ENCODE assay signal across 8 cellular contexts in the genomic region with DNA sequence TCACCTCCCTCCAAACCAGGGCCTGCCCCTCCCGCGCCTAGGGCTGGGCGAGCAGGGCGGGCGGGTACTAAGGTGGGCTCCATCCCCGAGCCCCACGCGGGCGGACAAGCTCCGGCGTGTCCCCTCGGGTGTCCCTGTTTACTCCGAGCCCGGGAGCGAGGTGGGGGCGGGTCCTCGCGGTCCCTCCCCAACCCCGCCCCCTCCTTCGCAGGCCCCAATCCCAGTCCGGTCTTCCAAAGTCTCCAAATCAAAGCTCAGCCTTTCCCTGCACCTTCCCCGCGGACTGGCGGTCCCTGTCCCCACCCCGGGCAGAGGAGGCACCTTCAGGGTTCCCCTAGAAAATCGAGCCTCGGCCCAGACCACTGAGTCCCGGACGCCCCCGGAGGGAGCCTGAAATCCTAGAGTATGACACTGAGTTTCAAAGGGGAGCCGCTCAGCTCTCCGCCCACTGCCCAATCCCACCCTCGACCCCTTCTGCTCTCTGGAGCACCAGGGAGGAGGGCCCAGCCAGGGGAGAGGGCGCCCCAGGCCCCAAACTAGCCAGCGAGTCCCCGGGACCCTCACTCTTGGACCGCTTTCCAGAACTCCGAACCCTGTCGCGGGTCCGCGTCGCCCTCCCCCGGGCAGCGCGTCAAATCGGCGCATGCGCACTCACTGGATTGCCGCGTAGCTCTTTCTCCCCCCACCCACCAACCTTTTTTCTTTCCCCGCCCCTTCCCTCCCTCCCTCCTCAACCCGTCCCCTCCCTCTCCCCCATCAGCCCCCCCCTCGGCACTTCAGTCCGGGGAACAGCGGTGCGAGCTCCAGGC. TPM values are rescaled to one million over a fixed set of nuclear protein-coding genes. Genes with fewer than 3 reads are reported as not detected.
DNase-seq lines count a peak whose midpoint lies in the region; ATAC-seq and TF ChIP-seq lines count a peak whose summit lies in the region.

A gene (plus strand): TSS at position 774 of the 809 bp plus-strand sequence. CDS start 482 bp downstream, outside the sequence.

- no peak for TF ChIP-seq CTCF in GM06990 (IDR thresholded peaks at IDR 0.05; ENCODE audit: insufficient read depth, low read length, poor library complexity, severe bottlenecking)

- H3K36me3 ChIP-seq in GM06990 (ENCODE audit: control insufficient read depth, insufficient read depth, low read length), result no peaks in the 10 kb centered on the region

- DNase-seq in GM06990 (ENCODE audit: extremely low read depth, insufficient read length) (peak; percentile 55), NCI-H1105 treated with DMSO at 0.1 percent for 48 hours (lab: John Stamatoyannopoulos, UW) (peak; percentile 59), T-helper 22 cell (ENCODE audit: low read depth) (peak; percentile 74), astrocyte of the hippocampus (ENCODE audit: low read depth, low spot score) (peak; percentile 93), hepatic stellate cell (ENCODE audit: low spot score) (peak; percentile 91), putamen (ENCODE audit: low spot score) (peak; percentile 89), ureter (ENCODE audit: low spot score) (peak; percentile 84)

- H3K27me3 ChIP-seq in GM06990 (replicated peaks; ENCODE audit: control insufficient read depth, insufficient read depth, low read length), result peaks cover 4% of the 10 kb centered on the region

- H3K4me3 ChIP-seq in GM06990 (replicated peaks; ENCODE audit: low read depth, low read length), result peak within 1 kb of the TSS; percentile 61

- no peak for ATAC-seq in GM21390 (IDR thresholded peaks at IDR 0.05; ENCODE audit: unreplicated experiment)

RNA-seq across cellular contexts. Expression of the gene that starts here (rescaled TPM):
- 180 TPM for total RNA-seq in ureter
